Comparison of ENCODE assay signal across 8 cellular contexts in the genomic region with DNA sequence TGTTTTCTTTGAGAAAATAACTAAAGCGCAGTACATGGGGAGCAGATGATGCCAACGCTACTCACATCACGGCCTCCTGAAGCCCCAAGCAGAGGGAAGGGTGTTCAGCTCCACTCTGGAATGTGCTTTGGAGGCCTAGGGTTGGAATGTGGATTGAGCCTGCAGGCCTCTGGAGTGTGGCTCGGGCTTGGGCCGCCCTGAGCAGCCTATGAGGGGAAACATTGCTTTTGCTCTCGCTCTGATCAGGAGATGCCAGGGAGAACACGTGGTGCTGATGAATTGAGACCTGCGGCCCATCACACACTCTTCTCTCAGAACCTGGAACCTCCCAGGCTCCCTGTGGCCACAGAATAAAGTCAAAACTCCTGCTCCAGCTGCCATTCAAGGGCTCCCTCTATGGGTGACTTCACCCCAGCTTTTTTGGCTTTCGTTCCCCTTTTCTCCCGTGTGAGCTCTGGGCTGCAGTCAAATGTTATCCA. TPM values are rescaled to one million over a fixed set of nuclear protein-coding genes. Genes with fewer than 3 reads are reported as not detected.
DNase-seq lines count a peak whose midpoint lies in the region; ATAC-seq, FAIRE-seq and TF ChIP-seq lines count a peak whose summit lies in the region.

No MANE protein-coding gene starts in this region.

- H3K9ac ChIP-seq in adipocyte (ENCODE audit: low read length), result peak overlapping the region; percentile 5

- H3K27me3 ChIP-seq in HL-60 (ENCODE audit: insufficient read depth, poor library complexity, severe bottlenecking), result no peaks in the 10 kb centered on the region
- H3K27me3 ChIP-seq in adipocyte (replicated peaks; ENCODE audit: control insufficient read depth, insufficient read depth, low read length), result no peaks in the 10 kb centered on the region
- no peaks in the 10 kb centered on the region for H3K27me3 ChIP-seq in upper lobe of right lung

- H3K27ac ChIP-seq in HL-60 (replicated peaks), result no peak overlapping the region
- no peak overlapping the region for H3K27ac ChIP-seq in upper lobe of right lung

- no peak for TF ChIP-seq POLR2A in GM12892 (IDR thresholded peaks at IDR 0.05; ENCODE audit: low read depth, low read length)

- H3K36me3 ChIP-seq in adipocyte (ENCODE audit: control insufficient read depth, insufficient read depth, low read length, severe bottlenecking), result no peaks in the 10 kb centered on the region
- no peaks in the 10 kb centered on the region for H3K36me3 ChIP-seq in upper lobe of right lung

- FAIRE-seq in GM12892 (lab: Jason Lieb, UNC), result no peak

- H3K9me3 ChIP-seq in adipocyte (ENCODE audit: control insufficient read depth, low read length) (no peaks in the 10 kb centered on the region), upper lobe of right lung (no peaks in the 10 kb centered on the region)

- intact Hi-C loops in upper lobe of right lung (cut with DNase I), result no loop called here

- TF ChIP-seq CTCF in AG09309 (IDR thresholded peaks at IDR 0.05; ENCODE audit: control insufficient read depth, insufficient read depth, low read depth, low read length, missing control alignments) (peak; percentile 68), HL-60 (IDR thresholded peaks at IDR 0.05; ENCODE audit: insufficient read depth, low read length) (peak; percentile 68), upper lobe of right lung (IDR thresholded peaks at IDR 0.05) (peak; percentile 45)

- ATAC-seq in upper lobe of right lung (peak; percentile 50), GM21390 (IDR thresholded peaks at IDR 0.05; ENCODE audit: unreplicated experiment) (no peak)

- H3K4me1 ChIP-seq in adipocyte (ENCODE audit: control insufficient read depth, insufficient read depth, low read length) (peaks cover 9% of the 10 kb centered on the region), upper lobe of right lung (peaks cover 14% of the 10 kb centered on the region)

- DNase-seq in AG09309 (ENCODE audit: low read depth) (no peak), HL-60 (ENCODE audit: low read depth in 1 of 2, low spot score in 1 of 2) (peak in 1 of 2 experiments; percentile 68), adipocyte (ENCODE audit: low read depth) (peak; percentile 61), iPS-NIHi11 (ENCODE audit: low spot score) (peak; percentile 67), upper lobe of right lung (no peak), NCI-H1417 (lab: John Stamatoyannopoulos, UW) (no peak), GM12892 (ENCODE audit: insufficient read length) (no peak)

- H3K4me3 ChIP-seq in AG09309 (ENCODE audit: control insufficient read depth, low read depth, low read length) (no peak overlapping the region), HL-60 (replicated peaks; ENCODE audit: insufficient read depth, low read length) (no peak overlapping the region), adipocyte (ENCODE audit: low read length) (no peak overlapping the region), upper lobe of right lung (no peak overlapping the region)

RNA-seq across cellular contexts. Expression of gene CCDC13, which starts 23.3 kb away (rescaled TPM):
- total RNA-seq in upper lobe of right lung, result 0.87 TPM
- 0.61 TPM for polyA plus RNA-seq in GM12892 (2012; ENCODE audit: missing spikeins)

RNA-seq across cellular contexts. Expression of gene HHATL, which starts 47.2 kb away (rescaled TPM):
- total RNA-seq in upper lobe of right lung, result not detected
- not detected for polyA plus RNA-seq in GM12892 (2012; ENCODE audit: missing spikeins)

RNA-seq across cellular contexts. Expression of gene HIGD1A, which starts 54.5 kb away (rescaled TPM):
- 79.7 TPM for total RNA-seq in upper lobe of right lung
- polyA plus RNA-seq in GM12892 (2012; ENCODE audit: missing spikeins), result 174 TPM

RNA-seq across cellular contexts. Expression of gene ACKR2, which starts 59.5 kb away (rescaled TPM):
- total RNA-seq in upper lobe of right lung, result 5.2 TPM
- polyA plus RNA-seq in GM12892 (2012; ENCODE audit: missing spikeins), result 0.32 TPM

Comparison
In these comparisons a context has a peak if more than half of its experiments do, and no peak if none do; other contexts are left out.
1. DNase-seq: peak in adipocyte (single experiment) and iPS-NIHi11 (single experiment); none in AG09309 (single experiment), upper lobe of right lung (single experiment), NCI-H1417 (0 of 3) and GM12892 (single experiment).
2. Peak in every context shown above with its lines, with median percentiles within 50 percentile points of each other: CTCF ChIP-seq.